8 cellular contexts compared by ENCODE assay signal in the genomic region with DNA sequence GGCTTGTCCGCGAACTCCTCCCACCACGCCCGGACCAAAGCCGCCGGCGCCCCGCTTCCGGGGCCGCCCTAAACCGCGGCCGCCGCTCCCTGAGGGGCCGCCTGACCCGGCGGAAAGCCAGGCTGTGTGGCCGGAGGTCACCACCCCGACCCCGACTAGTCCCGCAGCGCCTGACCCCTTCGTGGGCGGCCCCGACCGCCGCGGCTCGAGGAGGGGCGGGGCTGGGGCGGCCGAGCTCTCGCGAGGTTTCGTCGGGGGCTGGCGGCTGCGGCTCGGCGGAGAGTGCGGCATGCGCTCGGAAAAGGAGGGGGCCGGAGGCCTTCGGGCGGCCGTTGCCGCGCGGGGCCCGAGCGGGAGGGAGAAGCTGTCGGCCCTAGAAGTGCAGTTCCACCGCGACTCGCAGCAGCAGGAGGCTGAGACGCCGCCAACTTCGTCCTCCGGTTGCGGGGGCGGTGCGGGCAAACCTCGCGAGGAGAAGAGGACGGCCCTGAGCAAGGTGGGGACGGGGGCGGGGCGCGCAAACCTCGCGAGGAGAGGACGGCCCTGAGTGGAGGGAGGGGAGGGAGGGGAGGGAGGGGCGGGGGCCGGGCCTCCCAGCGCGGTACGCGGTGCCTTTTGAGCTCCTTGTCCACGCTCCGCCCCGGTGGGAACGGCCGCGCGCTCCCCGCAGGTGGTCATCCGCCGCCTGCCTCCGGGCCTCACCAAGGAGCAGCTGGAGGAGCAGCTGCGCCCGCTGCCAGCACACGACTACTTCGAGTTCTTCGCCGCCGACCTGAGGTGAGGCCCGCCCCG. TPM values are rescaled to one million over a fixed set of nuclear protein-coding genes. Genes with fewer than 3 reads are reported as not detected.
DNase-seq lines count a peak whose midpoint lies in the region; ATAC-seq and TF ChIP-seq lines count a peak whose summit lies in the region.

TSS of gene UPF3A (plus strand) at position 251 of the 792 bp plus-strand sequence. CDS start at position 290, 39 bp downstream.

- DNase-seq in DND-41 (peak; percentile 89), RPMI7951 (ENCODE audit: low read depth) (peak; percentile 88), fibroblast of mammary gland (ENCODE audit: low read depth) (peak; percentile 88), natural killer cell (peak; percentile 86)
- DNase-seq in stimulated activated naive CD4-positive, alpha-beta T cell treated with Interleukin-2 at 50 U/mL for 16 hours (lab: John Stamatoyannopoulos, UW), result peak; percentile 95

- H3K9me3 Mint-ChIP-seq in activated T-helper 17 cell treated with anti-CD3 and anti-CD28 coated beads, Interleukin-2, amount 50 U/mL, for 72 hours, result no peaks in the 10 kb centered on the region
- H3K9me3 Mint-ChIP-seq in natural killer cell, result no peaks in the 10 kb centered on the region

- H3K9ac ChIP-seq in DND-41 (ENCODE audit: low read depth, low read length), result peak within 1 kb of the TSS; percentile 93

- peaks cover 35% of the 10 kb centered on the region for H3K79me2 ChIP-seq in DND-41 (ENCODE audit: insufficient read depth, low read length)

- H3K27me3 Mint-ChIP-seq in activated T-helper 17 cell treated with anti-CD3 and anti-CD28 coated beads, Interleukin-2, amount 50 U/mL, for 72 hours, result no peaks in the 10 kb centered on the region
- no peaks in the 10 kb centered on the region for H3K27me3 Mint-ChIP-seq in natural killer cell (ENCODE audit: low read depth in 2 of 2)

- H3K27ac Mint-ChIP-seq in activated T-helper 17 cell treated with anti-CD3 and anti-CD28 coated beads, Interleukin-2, amount 50 U/mL, for 72 hours, result peak within 1 kb of the TSS; percentile 97
- H3K27ac Mint-ChIP-seq in natural killer cell, result peak within 1 kb of the TSS; percentile 89 to 95

- H3K4me1 ChIP-seq in DND-41 (ENCODE audit: insufficient read depth, low read length), result peaks cover 38% of the 10 kb centered on the region

- H3K9me3 ChIP-seq in DND-41 (ENCODE audit: insufficient read depth, low read length, severe bottlenecking) (no peaks in the 10 kb centered on the region), KOPT-K1 (ENCODE audit: insufficient read depth, low read length, poor library complexity, severe bottlenecking) (no peaks in the 10 kb centered on the region)

- ATAC-seq in DND-41 (ENCODE audit: insufficient read depth, low read depth) (peak; percentile 78), GM21786 (IDR thresholded peaks at IDR 0.05; ENCODE audit: unreplicated experiment) (peak; percentile 60), natural killer cell (peak; percentile 79 to 93 (median 80))
- peak; percentile 84 for ATAC-seq in activated T-helper 17 cell treated with anti-CD3 and anti-CD28 coated beads, Interleukin-2, amount 50 U/mL, for 72 hours (replicated peaks)

- H3K27ac ChIP-seq in DND-41 (ENCODE audit: low read length), result peak within 1 kb of the TSS; percentile 100
- H3K27ac ChIP-seq in KOPT-K1 (ENCODE audit: low read depth, low read length, poor library complexity, severe bottlenecking), result peak within 1 kb of the TSS; percentile 99

- no peak for TF ChIP-seq CTCF in DND-41 (IDR thresholded peaks at IDR 0.05; ENCODE audit: borderline replicate concordance, extremely low read depth, low read length, poor library complexity, severe bottlenecking)
- no peak for TF ChIP-seq CTCF in fibroblast of mammary gland (conservative IDR thresholded peaks at IDR 0.05; ENCODE audit: control insufficient read depth, insufficient read depth, low read depth, low read length)
- TF ChIP-seq CTCF in natural killer cell (IDR thresholded peaks at IDR 0.05), result no peak

- no peaks in the 10 kb centered on the region for H3K27me3 ChIP-seq in DND-41 (ENCODE audit: insufficient read depth, low read length, poor library complexity)

- H3K4me2 ChIP-seq in DND-41 (ENCODE audit: insufficient read depth, low read length), result peak within 1 kb of the TSS; percentile 76

- H2AFZ ChIP-seq in DND-41 (ENCODE audit: low read depth, low read length), result peak within 1 kb of the TSS; percentile 93

- H3K36me3 Mint-ChIP-seq in activated T-helper 17 cell treated with anti-CD3 and anti-CD28 coated beads, Interleukin-2, amount 50 U/mL, for 72 hours (ENCODE audit: low read depth), result peaks cover 75% of the 10 kb centered on the region
- H3K36me3 Mint-ChIP-seq in natural killer cell, result peaks cover 6% of the 10 kb centered on the region

- H3K4me3 ChIP-seq in DND-41 (ENCODE audit: low read depth in 1 of 2, low read length in 2 of 2), result peak within 1 kb of the TSS; percentile 84 to 95
- H3K4me3 ChIP-seq in fibroblast of mammary gland (ENCODE audit: control insufficient read depth, low read depth, low read length), result peak within 1 kb of the TSS; percentile 80

- intact Hi-C loops in natural killer cell (cut with micrococcal nuclease), result loop anchor here (2.0 kb wide), 1 partner anchor 33 kb away; the partner anchor contains the start of gene CHAMP1

- no peaks in the 10 kb centered on the region for H4K20me1 ChIP-seq in DND-41 (ENCODE audit: insufficient read depth, low read length)

- H3K4me1 Mint-ChIP-seq in activated T-helper 17 cell treated with anti-CD3 and anti-CD28 coated beads, Interleukin-2, amount 50 U/mL, for 72 hours, result peaks cover 43% of the 10 kb centered on the region
- peaks cover 43% of the 10 kb centered on the region in 2 donors for H3K4me1 Mint-ChIP-seq in natural killer cell

- peak within 1 kb of the TSS; percentile 92 for H3K4me3 Mint-ChIP-seq in activated T-helper 17 cell treated with anti-CD3 and anti-CD28 coated beads, Interleukin-2, amount 50 U/mL, for 72 hours
- peak within 1 kb of the TSS; percentile 92 for H3K4me3 Mint-ChIP-seq in natural killer cell

- H3K36me3 ChIP-seq in DND-41 (ENCODE audit: insufficient read depth, low read length) (peaks cover 47% of the 10 kb centered on the region), KOPT-K1 (ENCODE audit: insufficient read depth, low read length) (peaks cover 50% of the 10 kb centered on the region)

RNA-seq across cellular contexts. Expression of gene UPF3A, which starts in this region (rescaled TPM):
- 15.9 and 18.7 TPM in 2 replicates for total RNA-seq in RPMI7951 (2014; rRNA removed; shearing (Covaris generic))
- 10 to 100 TPM; 45.7 to 60.4 TPM for total RNA-seq in activated T-helper 17 cell treated with anti-CD3 and anti-CD28 coated beads, Interleukin-2, amount 50 U/mL, for 72 hours
- 10 to 100 TPM; 37.8 to 66.5 (median 44.7) TPM for total RNA-seq in natural killer cell

Comparison
In these comparisons a context has a peak if more than half of its experiments do, and no peak if none do; other contexts are left out.
1. Peak in every context shown above with its lines: DNase-seq, ATAC-seq, H3K4me3 ChIP-seq and H3K27ac ChIP-seq.